Comparison of ENCODE assay signal across 15 cellular contexts in genomic region chr7:39238209-39238869, GRCh38.
"Had no signal": no experiment of that assay in that cellular context is flagged by ENCODE, and none has a peak within 500 bp of the region (broad histone marks: within the 10 kb centered on the region; RNA-seq: fewer than 3 reads in every experiment).

No MANE protein-coding gene starts in this region.

- H3K4me3 ChIP-seq: dorsolateral prefrontal cortex, hepatocyte, ovary had no signal

- ATAC-seq: activated CD4-positive, alpha-beta T cell treated with anti-CD3 and anti-CD28 coated beads for 36 hours; activated T-cell treated with anti-CD3 and anti-CD28 coated beads, Interleukin-2, amount 50 U/mL, for 4 hours; left lobe of liver; naive thymus-derived CD4-positive, alpha-beta T cell; sciatic nerve; stimulated activated effector memory CD8-positive, alpha-beta T cell treated with anti-CD3 and anti-CD28 coated beads, Interleukin-12 subunit alpha, Interleukin-12 subunit beta, amount 100 ng/mL, for 72 hours had no signal

- H3K79me2 ChIP-seq: hepatocyte had no signal

- H3K27ac ChIP-seq: dorsolateral prefrontal cortex, hepatocyte, ovary had no signal

- DNase-seq: activated CD4-positive, alpha-beta memory T cell treated with anti-CD3 and anti-CD28 coated beads, Interleukin-2, amount 10 ng/mL, durations not matched to agents 7 days and 5 days; activated CD4-positive, alpha-beta T cell treated with anti-CD3 and anti-CD28 coated beads for 36 hours; activated effector memory CD4-positive, alpha-beta T cell treated with Interleukin-2 at 50 U/mL for 16 hours; activated naive CD4-positive, alpha-beta T cell treated with anti-CD3 and anti-CD28 coated beads, Interleukin-2, amount 50 U/mL, for 16 hours; activated T-cell treated with anti-CD3 and anti-CD28 coated beads, Interleukin-2, amount 50 U/mL, for 4 hours; dorsolateral prefrontal cortex; midbrain; naive thymus-derived CD4-positive, alpha-beta T cell; ovary; stimulated activated CD4-positive, alpha-beta T cell treated with anti-CD3 and anti-CD28 coated beads, Interleukin-2, amount 100 ng/mL, for 24 hours had no signal

- FAIRE-seq: keratinocyte had no signal

- H3K36me3 ChIP-seq: ovary had no signal

- H3K9me3 ChIP-seq: ovary had no signal

- H3K27me3 ChIP-seq: dorsolateral prefrontal cortex, hepatocyte, ovary had no signal

- H2AFZ ChIP-seq: hepatocyte had no signal

- H3K4me2 ChIP-seq: hepatocyte had no signal
